Comparison of ENCODE assay signal across 25 cellular contexts in the genomic region with DNA sequence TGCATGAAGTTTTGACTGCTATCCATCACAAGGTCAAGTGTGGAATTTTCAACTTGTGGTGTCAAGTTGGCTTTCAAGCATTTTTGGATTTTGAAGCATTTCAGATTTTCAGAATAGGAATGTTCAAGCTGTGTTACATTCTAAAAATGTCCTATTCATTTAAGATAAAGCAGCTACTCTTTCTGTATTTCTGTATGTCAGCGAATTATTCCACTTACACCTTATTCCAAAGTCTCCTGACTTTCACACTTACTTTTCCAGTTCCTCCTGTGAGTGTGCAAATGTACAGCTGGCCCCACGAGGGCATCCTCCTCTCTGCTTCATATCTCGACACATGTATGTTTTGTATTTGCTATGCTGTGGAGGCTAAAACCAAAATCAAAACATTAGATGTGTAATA. TPM values are rescaled to one million over a fixed set of nuclear protein-coding genes. Genes with fewer than 3 reads are reported as not detected.
"Had no signal": no experiment of that assay in that cellular context is flagged by ENCODE, and none has a peak within 500 bp of the region (broad histone marks: within the 10 kb centered on the region; RNA-seq: fewer than 3 reads in every experiment).

No MANE protein-coding gene starts in this region.

- H2AFZ ChIP-seq: neural progenitor cell had no signal

- FAIRE-seq: colon, urothelium cell line had no signal

- ATAC-seq: gastrocnemius medialis; left lobe of liver; naive thymus-derived CD4-positive, alpha-beta T cell; psoas muscle; right cardiac atrium; stimulated activated naive B cell treated with anti-CD40 and anti-IgM and Interleukin-4, amounts not matched to agents 10 μg/mL and 1 μg/mL and 100 μg/mL, for 72 hours had no signal

- H3K4me2 ChIP-seq: neural progenitor cell had no signal

- H3K9ac ChIP-seq: neural progenitor cell had no signal

- DNase-seq: dorsolateral prefrontal cortex; effector CD4-positive, alpha-beta T cell; gastrocnemius medialis; head of caudate nucleus; kidney; mesendoderm; midbrain; naive thymus-derived CD4-positive, alpha-beta T cell; psoas muscle; right cardiac atrium; sigmoid colon; spleen; stimulated activated naive B cell treated with anti-CD40 and anti-IgM and Interleukin-4, amounts not matched to agents 10 μg/mL and 1 μg/mL and 100 μg/mL, for 72 hours; upper lobe of left lung had no signal

- H3K4me3 Mint-ChIP-seq: naive thymus-derived CD4-positive, alpha-beta T cell; nephron; neural progenitor cell; stimulated activated naive B cell treated with anti-CD40 and anti-IgM and Interleukin-4, amounts not matched to agents 10 μg/mL and 1 μg/mL and 100 μg/mL, for 72 hours; stimulated activated naive CD8-positive, alpha-beta T cell treated with anti-CD3 and anti-CD28 coated beads, Interleukin-15, Interleukin-2, amounts not matched to agents 100 ng/mL and 50 ng/mL, for 24 hours had no signal

- H3K27ac ChIP-seq: dorsolateral prefrontal cortex, gastrocnemius medialis, neural progenitor cell, psoas muscle, sigmoid colon, skin epidermis, spleen, thoracic aorta, tibial nerve, upper lobe of left lung had no signal

- H3K9me3 ChIP-seq: gastrocnemius medialis, psoas muscle, sigmoid colon, spleen, thoracic aorta, tibial nerve, upper lobe of left lung had no signal

- H3K27ac Mint-ChIP-seq: nephron; neural progenitor cell; stimulated activated naive B cell treated with anti-CD40 and anti-IgM and Interleukin-4, amounts not matched to agents 10 μg/mL and 1 μg/mL and 100 μg/mL, for 72 hours; stimulated activated naive CD8-positive, alpha-beta T cell treated with anti-CD3 and anti-CD28 coated beads, Interleukin-15, Interleukin-2, amounts not matched to agents 100 ng/mL and 50 ng/mL, for 24 hours had no signal

- H3K4me3 ChIP-seq: dorsolateral prefrontal cortex, gastrocnemius medialis, lung, neural progenitor cell, psoas muscle, sigmoid colon, skin epidermis, spleen, thoracic aorta, tibial nerve, upper lobe of left lung had no signal

- H3K4me1 ChIP-seq: gastrocnemius medialis, neural progenitor cell, psoas muscle, sigmoid colon, spleen, tibial nerve, upper lobe of left lung had no signal

- H3K27me3 Mint-ChIP-seq: naive thymus-derived CD4-positive, alpha-beta T cell; stimulated activated naive B cell treated with anti-CD40 and anti-IgM and Interleukin-4, amounts not matched to agents 10 μg/mL and 1 μg/mL and 100 μg/mL, for 72 hours; stimulated activated naive CD8-positive, alpha-beta T cell treated with anti-CD3 and anti-CD28 coated beads, Interleukin-15, Interleukin-2, amounts not matched to agents 100 ng/mL and 50 ng/mL, for 24 hours had no signal

- H3K9me3 Mint-ChIP-seq: naive thymus-derived CD4-positive, alpha-beta T cell; nephron; neural progenitor cell; stimulated activated naive B cell treated with anti-CD40 and anti-IgM and Interleukin-4, amounts not matched to agents 10 μg/mL and 1 μg/mL and 100 μg/mL, for 72 hours; stimulated activated naive CD8-positive, alpha-beta T cell treated with anti-CD3 and anti-CD28 coated beads, Interleukin-15, Interleukin-2, amounts not matched to agents 100 ng/mL and 50 ng/mL, for 24 hours had no signal

- H3K27me3 ChIP-seq: dorsolateral prefrontal cortex, gastrocnemius medialis, neural progenitor cell, sigmoid colon, spleen, tibial nerve, upper lobe of left lung had no signal

- H3K4me1 Mint-ChIP-seq: nephron, neural progenitor cell had no signal

RNA-seq across cellular contexts. Expression of gene SERPINC1, which starts 53.1 kb away (rescaled TPM):
- total RNA-seq: fibroblast of villous mesenchyme, sigmoid colon, thoracic aorta, tibial nerve had no signal
